Comparison of ENCODE assay signal across 8 cellular contexts in genomic region chr5:43514816-43515677, GRCh38.
DNase-seq lines count a peak whose midpoint lies in the region; ATAC-seq and TF ChIP-seq lines count a peak whose summit lies in the region.

TSS of gene C5orf34 (minus strand) at chr5:43515148. CDS start at chr5:43509339, 5,809 bp downstream.

- H3K4me2 ChIP-seq in BLaER1, result peak within 1 kb of the TSS; percentile 96

- TF ChIP-seq CTCF in coronary artery (IDR thresholded peaks at IDR 0.05), result no peak

- H3K4me3 ChIP-seq in BLaER1 (peak within 1 kb of the TSS; percentile 73), coronary artery (peak within 1 kb of the TSS; percentile 70)

- peaks cover 11% of the 10 kb centered on the region for H3K9me3 ChIP-seq in BLaER1

- H3K27ac ChIP-seq in BLaER1 (peak within 1 kb of the TSS; percentile 86), coronary artery (peak within 1 kb of the TSS; percentile 80)

- H3K4me1 ChIP-seq in BLaER1, result peaks cover 26% of the 10 kb centered on the region

- no peaks in the 10 kb centered on the region for H3K36me3 ChIP-seq in BLaER1

- DNase-seq in NCI-H524 treated with DMSO at 0.1 percent for 48 hours (lab: John Stamatoyannopoulos, UW), result peak; percentile 91
- peak; percentile 96 for DNase-seq in activated CD4-positive, alpha-beta T cell treated with anti-CD3 and anti-CD28 coated beads for 48 hours
- DNase-seq in coronary artery (ENCODE audit: low spot score), result peak; percentile 97
- DNase-seq in left kidney (ENCODE audit: low read depth, low spot score), result peak; percentile 98
- peak; percentile 94 for DNase-seq in stimulated activated CD4-positive, alpha-beta T cell treated with anti-CD3 and anti-CD28 coated beads, Interleukin-1b, Interleukin-23, amount 100 ng/mL, for 48 hours

- H3K9ac ChIP-seq in BLaER1, result peak within 1 kb of the TSS; percentile 82

- H4K20me1 ChIP-seq in BLaER1, result no peaks in the 10 kb centered on the region

- peak; percentile 99 for ATAC-seq in GM19324 (IDR thresholded peaks at IDR 0.05; ENCODE audit: low FRiP score, unreplicated experiment)
- peak; percentile 99 for ATAC-seq in HG03460 (IDR thresholded peaks at IDR 0.05; ENCODE audit: unreplicated experiment)

- no peaks in the 10 kb centered on the region for H3K27me3 ChIP-seq in BLaER1

Comparison
In these comparisons a context has a peak if more than half of its experiments do, and no peak if none do; other contexts are left out.
1. Peak in every context shown above with its lines: DNase-seq, ATAC-seq, H3K4me3 ChIP-seq and H3K27ac ChIP-seq.